Comparison of ENCODE assay signal across 2 cellular contexts in the genomic region with DNA sequence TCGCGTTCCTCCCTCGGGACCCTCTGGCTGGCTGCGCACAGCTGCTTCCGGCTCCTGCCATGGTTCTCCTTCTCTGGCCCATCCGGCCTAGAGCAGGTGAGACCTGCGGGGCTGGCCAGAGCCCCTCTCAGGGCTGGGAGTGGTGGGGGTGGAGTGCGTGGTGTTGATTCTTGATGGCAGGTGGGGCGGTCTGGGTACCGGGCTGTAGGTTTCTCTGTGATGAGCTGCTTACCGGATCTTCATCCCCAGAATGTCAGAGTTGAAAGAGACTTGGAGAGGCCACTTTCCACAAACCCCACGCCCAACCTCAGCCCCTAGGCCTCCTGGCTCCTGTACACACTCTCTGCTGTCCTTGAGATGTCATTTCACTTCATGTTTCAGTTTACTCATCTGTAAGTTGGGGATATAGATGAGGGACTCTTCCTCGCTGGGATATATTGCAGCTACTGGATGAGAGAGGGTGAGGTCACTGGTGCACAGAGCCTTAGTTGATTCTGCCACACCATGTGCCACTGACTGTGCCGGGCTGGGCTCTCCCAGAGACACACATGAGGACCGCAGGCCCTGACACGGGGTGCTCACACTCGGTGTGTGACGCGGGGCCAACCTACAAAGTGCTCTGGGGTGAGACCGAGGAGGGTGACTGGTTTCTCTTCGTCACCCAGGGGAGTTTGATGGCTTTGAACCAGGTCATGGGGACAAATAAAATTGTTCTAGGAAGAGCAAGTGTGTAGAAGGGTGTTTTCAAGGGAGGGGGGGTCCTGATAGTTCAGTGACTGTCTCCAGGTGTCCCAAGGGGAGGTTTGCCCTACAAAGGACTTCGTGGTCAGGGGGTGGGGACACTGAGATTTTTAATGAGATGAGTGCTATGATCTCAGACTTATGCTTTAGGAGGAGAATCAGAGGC.
TF ChIP-seq lines count a peak whose summit lies in the region.

No MANE protein-coding gene starts in this region.

TF ChIP-seq in HepG2, 621 proteins besides CTCF, POLR2A, EP300 and RAD21:
- no peak for TF ChIP-seq NFYC (CRISPR knock-in tag; IDR thresholded peaks at IDR 0.05)
- TF ChIP-seq TBX2 (CRISPR knock-in tag; IDR thresholded peaks at IDR 0.05; ENCODE audit: borderline replicate concordance) = no peak
- TF ChIP-seq HNF4G (IDR thresholded peaks at IDR 0.05; ENCODE audit: borderline replicate concordance, low read depth, low read length) = no peak
- no peak for TF ChIP-seq HNF4G (CRISPR knock-in tag; IDR thresholded peaks at IDR 0.05; ENCODE audit: borderline replicate concordance, low read depth)
- TF ChIP-seq ZNF468 (CRISPR knock-in tag; IDR thresholded peaks at IDR 0.05) = no peak
- peak; percentile 77 for TF ChIP-seq ZNF629 (CRISPR knock-in tag; conservative IDR thresholded peaks at IDR 0.05)
- no peak for TF ChIP-seq HNRNPLL (IDR thresholded peaks at IDR 0.05; ENCODE audit: low read depth, low read length, poor library complexity, severe bottlenecking)

TF ChIP-seq in H1, 55 proteins besides CTCF, POLR2A, EP300 and RAD21:
- TF ChIP-seq CREB1 (IDR thresholded peaks at IDR 0.05) (no peak), EZH2 (IDR thresholded peaks at IDR 0.05; ENCODE audit: low read depth, low read length, severe bottlenecking) (no peak), TEAD4 (IDR thresholded peaks at IDR 0.05; ENCODE audit: low read depth, low read length) (no peak), KDM1A (IDR thresholded peaks at IDR 0.05; ENCODE audit: borderline replicate concordance, low read length) (no peak), SP4 (IDR thresholded peaks at IDR 0.05; ENCODE audit: low read length) (no peak), EGR1 (IDR thresholded peaks at IDR 0.05; ENCODE audit: borderline replicate concordance, low read depth, low read length) (no peak), PHF8 (conservative IDR thresholded peaks at IDR 0.05; ENCODE audit: low read depth, low read length) (no peak), RXRA (IDR thresholded peaks at IDR 0.05; ENCODE audit: insufficient read depth, low read depth, low read length) (no peak)
- TF ChIP-seq, protein P1, sequence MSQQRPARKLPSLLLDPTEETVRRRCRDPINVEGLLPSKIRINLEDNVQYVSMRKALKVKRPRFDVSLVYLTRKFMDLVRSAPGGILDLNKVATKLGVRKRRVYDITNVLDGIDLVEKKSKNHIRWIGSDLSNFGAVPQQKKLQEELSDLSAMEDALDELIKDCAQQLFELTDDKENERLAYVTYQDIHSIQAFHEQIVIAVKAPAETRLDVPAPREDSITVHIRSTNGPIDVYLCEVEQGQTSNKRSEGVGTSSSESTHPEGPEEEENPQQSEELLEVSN (IDR thresholded peaks at IDR 0.05) = no peak
